Comparison of ENCODE assay signal across 24 cellular contexts in genomic region chr19:31483226-31483857, GRCh38.
"Had no signal": no experiment of that assay in that cellular context is flagged by ENCODE, and none has a peak within 500 bp of the region (broad histone marks: within the 10 kb centered on the region; RNA-seq: fewer than 3 reads in every experiment).

No MANE protein-coding gene starts in this region.

- H3K27ac ChIP-seq: coronary artery, dorsolateral prefrontal cortex, esophagus squamous epithelium, gastrocnemius medialis, heart right ventricle, left lung, lower lobe of right lung had no signal

- H3K4me3 ChIP-seq: coronary artery, dorsolateral prefrontal cortex, esophagus squamous epithelium, gastrocnemius medialis, heart right ventricle, left lung, lower lobe of right lung had no signal

- H3K27ac Mint-ChIP-seq: memory B cell had no signal

- H3K36me3 Mint-ChIP-seq: memory B cell had no signal

- H3K4me1 ChIP-seq: esophagus squamous epithelium, gastrocnemius medialis, heart right ventricle, left lung, lower lobe of right lung had no signal

- H3K36me3 ChIP-seq: esophagus squamous epithelium, gastrocnemius medialis, heart right ventricle, left lung, lower lobe of right lung had no signal

- H3K4me1 Mint-ChIP-seq: memory B cell had no signal

- H3K9me3 ChIP-seq: gastrocnemius medialis, lower lobe of right lung had no signal

- FAIRE-seq: colon, endothelial cell of umbilical vein, islet of Langerhans, keratinocyte had no signal

- DNase-seq: dermis blood vessel endothelial cell; dorsolateral prefrontal cortex; effector CD4-positive, alpha-beta T cell; effector memory CD4-positive, alpha-beta T cell; esophagus squamous epithelium; foreskin fibroblast; foreskin melanocyte; gastrocnemius medialis; glutamatergic neuron; heart right ventricle; hippocampal formation; left cardiac atrium; left lung; left ventricle myocardium superior; lower lobe of right lung; mammary epithelial cell; mesendoderm; midbrain had no signal

- H3K27me3 ChIP-seq: esophagus squamous epithelium, gastrocnemius medialis, left lung had no signal

- H3K27me3 Mint-ChIP-seq: memory B cell had no signal

- ATAC-seq: gastrocnemius medialis, heart right ventricle, left cardiac atrium, left lung, left ventricle myocardium superior, lower lobe of right lung had no signal

- H3K4me3 Mint-ChIP-seq: memory B cell had no signal
